ENCODE assay signal across 21 cellular contexts in the genomic region with DNA sequence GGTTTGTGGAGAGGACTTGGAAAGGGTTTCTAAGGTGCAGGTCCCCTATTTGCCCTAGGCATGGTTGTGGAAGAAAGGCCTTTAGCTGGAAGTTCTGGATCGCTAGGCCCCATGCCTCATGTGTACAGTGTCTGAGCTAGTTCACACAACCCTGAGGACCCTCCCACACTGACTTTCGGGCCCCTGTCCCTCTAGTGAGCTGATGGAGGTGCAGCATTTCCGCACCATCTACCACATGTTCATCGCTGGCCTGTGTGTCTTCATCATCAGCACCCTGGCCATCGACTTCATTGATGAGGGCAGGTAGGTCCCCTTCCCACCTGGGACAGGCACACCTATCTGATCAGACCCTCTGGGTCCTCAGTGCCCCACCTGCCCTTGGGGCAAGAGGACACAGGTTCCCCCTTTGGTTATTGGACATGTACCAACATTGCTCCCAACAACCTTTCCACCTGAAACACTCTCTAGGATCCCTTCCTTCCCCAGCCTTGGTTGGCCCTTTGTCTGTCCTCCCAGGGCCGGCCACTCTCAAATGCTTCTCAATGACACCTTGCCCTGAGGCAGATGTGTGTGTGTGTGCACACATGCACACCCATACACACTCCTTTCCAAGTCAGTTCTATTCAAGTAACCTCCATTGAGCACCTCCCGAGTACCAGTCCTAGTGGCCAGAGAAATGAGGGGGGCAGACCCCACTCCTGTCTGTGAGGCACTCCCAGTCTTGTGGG. TPM values are rescaled to one million over a fixed set of nuclear protein-coding genes. Genes with fewer than 3 reads are reported as not detected.
DNase-seq lines count a peak whose midpoint lies in the region; ATAC-seq and TF ChIP-seq lines count a peak whose summit lies in the region.
"Had no signal": no experiment of that assay in that cellular context is flagged by ENCODE, and none has a peak within 500 bp of the region (broad histone marks: within the 10 kb centered on the region; RNA-seq: fewer than 3 reads in every experiment).

No MANE protein-coding gene starts in this region.

- no peaks in the 10 kb centered on the region for H3K27me3 ChIP-seq in ascending aorta
- H3K27me3 ChIP-seq in tibial artery: no peaks in the 10 kb centered on the region

- H3K27ac Mint-ChIP-seq in activated naive CD8-positive, alpha-beta T cell treated with anti-CD3 and anti-CD28 coated beads, Interleukin-2, amount 10 ng/mL, durations not matched to agents 7 days and 5 days: peak overlapping the region; percentile 65
- no peak overlapping the region for H3K27ac Mint-ChIP-seq in activated naive CD8-positive, alpha-beta T cell treated with anti-CD3 and anti-CD28 coated beads for 36 hours
- H3K27ac Mint-ChIP-seq in naive thymus-derived CD8-positive, alpha-beta T cell: peak overlapping the region in 7 of 10 donors; percentile 27 to 92 (median 48)
- H3K27ac Mint-ChIP-seq: CD4-positive, alpha-beta T cell had no signal

- H3K27me3 Mint-ChIP-seq in activated naive CD8-positive, alpha-beta T cell treated with anti-CD3 and anti-CD28 coated beads, Interleukin-2, amount 10 ng/mL, durations not matched to agents 7 days and 5 days: no peaks in the 10 kb centered on the region
- no peaks in the 10 kb centered on the region for H3K27me3 Mint-ChIP-seq in activated naive CD8-positive, alpha-beta T cell treated with anti-CD3 and anti-CD28 coated beads for 36 hours
- H3K27me3 Mint-ChIP-seq in naive thymus-derived CD8-positive, alpha-beta T cell: no peaks in the 10 kb centered on the region
- H3K27me3 Mint-ChIP-seq: CD4-positive, alpha-beta T cell had no signal

- intact Hi-C loops in ascending aorta (cut with DNase I) (no loop called here), tibial artery (cut with DNase I; ENCODE audit: low total_unique reads) (no loop called here)

- H3K4me3 ChIP-seq in ascending aorta (no peak overlapping the region), tibial artery (no peak overlapping the region)
- H3K4me3 ChIP-seq: A549 had no signal

- no peak for DNase-seq in activated naive CD8-positive, alpha-beta T cell treated with anti-CD3 and anti-CD28 coated beads, Interleukin-2, amount 10 ng/mL, durations not matched to agents 7 days and 5 days
- DNase-seq in activated naive CD8-positive, alpha-beta T cell treated with anti-CD3 and anti-CD28 coated beads for 36 hours: no peak
- DNase-seq in ascending aorta (ENCODE audit: low spot score in 2 of 2): no peak
- no peak for DNase-seq in naive thymus-derived CD8-positive, alpha-beta T cell
- no peak for DNase-seq in tibial artery
- no peak for DNase-seq in NCI-H2227 treated with DMSO at 0.1 percent for 48 hours (lab: John Stamatoyannopoulos, UW)
- DNase-seq: CD4-positive, alpha-beta T cell; GF-D8; NCI-H1417 treated with DMSO at 0.1 percent for 48 hours; NCI-H187 treated with DMSO at 0.1 percent for 48 hours; NCI-H226; NCI-H524; NCI-H82; OCI-M1; SHP77 treated with DMSO at 0.1 percent for 48 hours had no signal

- no peak for TF ChIP-seq CTCF in ascending aorta (IDR thresholded peaks at IDR 0.05)
- no peak for TF ChIP-seq CTCF in tibial artery (IDR thresholded peaks at IDR 0.05)

- H3K36me3 ChIP-seq in ascending aorta: peaks cover 15 to 21% of the 10 kb centered on the region in 2 donors
- peaks cover 14 to 16% (median 16%) of the 10 kb centered on the region in 3 donors for H3K36me3 ChIP-seq in tibial artery

- H3K4me3 Mint-ChIP-seq in activated naive CD8-positive, alpha-beta T cell treated with anti-CD3 and anti-CD28 coated beads, Interleukin-2, amount 10 ng/mL, durations not matched to agents 7 days and 5 days: peak overlapping the region; percentile 55
- H3K4me3 Mint-ChIP-seq in activated naive CD8-positive, alpha-beta T cell treated with anti-CD3 and anti-CD28 coated beads for 36 hours: no peak overlapping the region
- H3K4me3 Mint-ChIP-seq in naive thymus-derived CD8-positive, alpha-beta T cell: peak overlapping the region in 1 of 10 donors; percentile 26
- H3K4me3 Mint-ChIP-seq: CD4-positive, alpha-beta T cell had no signal

- H3K36me3 Mint-ChIP-seq in activated naive CD8-positive, alpha-beta T cell treated with anti-CD3 and anti-CD28 coated beads, Interleukin-2, amount 10 ng/mL, durations not matched to agents 7 days and 5 days: peaks cover 19% of the 10 kb centered on the region
- H3K36me3 Mint-ChIP-seq in activated naive CD8-positive, alpha-beta T cell treated with anti-CD3 and anti-CD28 coated beads for 36 hours: peaks cover 1% of the 10 kb centered on the region
- H3K36me3 Mint-ChIP-seq in naive thymus-derived CD8-positive, alpha-beta T cell: peaks cover 0 to 3% (median 0%) of the 10 kb centered on the region in 3 donors

- POLR2A ChIA-PET in activated naive CD8-positive, alpha-beta T cell treated with anti-CD3 and anti-CD28 coated beads, Interleukin-2, amount 10 ng/mL, durations not matched to agents 7 days and 5 days (lab: Charles Lee): interaction anchor here (0.5 kb wide), 1 partner anchor 250 kb away, joined by 3 read pairs; no protein-coding TSS in a partner anchor
- POLR2A ChIA-PET in naive thymus-derived CD8-positive, alpha-beta T cell (lab: Charles Lee): no interaction called here

- H3K9me3 ChIP-seq in ascending aorta (no peaks in the 10 kb centered on the region), tibial artery (no peaks in the 10 kb centered on the region)
- H3K9me3 ChIP-seq: A549 had no signal

- H3K4me1 Mint-ChIP-seq in activated naive CD8-positive, alpha-beta T cell treated with anti-CD3 and anti-CD28 coated beads, Interleukin-2, amount 10 ng/mL, durations not matched to agents 7 days and 5 days: peaks cover 39% of the 10 kb centered on the region
- peaks cover 28% of the 10 kb centered on the region for H3K4me1 Mint-ChIP-seq in activated naive CD8-positive, alpha-beta T cell treated with anti-CD3 and anti-CD28 coated beads for 36 hours
- peaks cover 27 to 44% (median 35%) of the 10 kb centered on the region in 4 donors for H3K4me1 Mint-ChIP-seq in naive thymus-derived CD8-positive, alpha-beta T cell

- H3K9me3 Mint-ChIP-seq in activated naive CD8-positive, alpha-beta T cell treated with anti-CD3 and anti-CD28 coated beads, Interleukin-2, amount 10 ng/mL, durations not matched to agents 7 days and 5 days: no peaks in the 10 kb centered on the region
- no peaks in the 10 kb centered on the region for H3K9me3 Mint-ChIP-seq in activated naive CD8-positive, alpha-beta T cell treated with anti-CD3 and anti-CD28 coated beads for 36 hours
- no peaks in the 10 kb centered on the region for H3K9me3 Mint-ChIP-seq in naive thymus-derived CD8-positive, alpha-beta T cell
- H3K9me3 Mint-ChIP-seq: CD4-positive, alpha-beta T cell had no signal

- peaks cover 0 to 23% of the 10 kb centered on the region in 2 donors for H3K4me1 ChIP-seq in ascending aorta
- peaks cover 4 to 39% (median 17%) of the 10 kb centered on the region in 4 donors for H3K4me1 ChIP-seq in tibial artery

- no peak for ATAC-seq in activated naive CD8-positive, alpha-beta T cell treated with anti-CD3 and anti-CD28 coated beads, Interleukin-2, amount 10 ng/mL, durations not matched to agents 7 days and 5 days (ENCODE audit: low read depth)
- ATAC-seq in naive thymus-derived CD8-positive, alpha-beta T cell: no peak
- ATAC-seq in HG03342 (IDR thresholded peaks at IDR 0.05; ENCODE audit: unreplicated experiment) (no peak), HG03139 (IDR thresholded peaks at IDR 0.05; ENCODE audit: unreplicated experiment) (no peak)
- ATAC-seq: A549, HCT116 had no signal

- H3K27ac ChIP-seq in ascending aorta (peak overlapping the region; percentile 69 to 79), tibial artery (peak overlapping the region; percentile 57 to 61)
- H3K27ac ChIP-seq: A549 had no signal

RNA-seq across cellular contexts. Expression of gene SOAT2, which starts 2.6 kb away (rescaled TPM):
- total RNA-seq in activated naive CD8-positive, alpha-beta T cell treated with anti-CD3 and anti-CD28 coated beads, Interleukin-2, amount 10 ng/mL, durations not matched to agents 7 days and 5 days: 10 to 100 TPM in 1 of 2 experiments, 1 to 10 TPM in 1; 9.8 to 10.4 TPM
- 1 to 10 TPM; 3.1 to 3.8 TPM for total RNA-seq in activated naive CD8-positive, alpha-beta T cell treated with anti-CD3 and anti-CD28 coated beads for 36 hours
- total RNA-seq in ascending aorta: not detected
- total RNA-seq in naive thymus-derived CD8-positive, alpha-beta T cell: under 1 TPM; 0.42 to 0.80 TPM
- under 1 TPM; 0.67 to 0.77 (median 0.71) TPM for polyA plus RNA-seq in naive thymus-derived CD8-positive, alpha-beta T cell
- total RNA-seq: MCF 10A, RPMI7951 had no signal

RNA-seq across cellular contexts. Expression of gene IGFBP6, which starts 8.4 kb away (rescaled TPM):
- 1 to 10 TPM; 2.0 to 2.3 TPM for total RNA-seq in activated naive CD8-positive, alpha-beta T cell treated with anti-CD3 and anti-CD28 coated beads, Interleukin-2, amount 10 ng/mL, durations not matched to agents 7 days and 5 days
- total RNA-seq in activated naive CD8-positive, alpha-beta T cell treated with anti-CD3 and anti-CD28 coated beads for 36 hours: 1 to 10 TPM; 1.9 to 2.2 TPM
- 1,664 TPM for total RNA-seq in ascending aorta
- under 1 TPM in 1 of 2 experiments, not detected in 1; 0.65 TPM for total RNA-seq in naive thymus-derived CD8-positive, alpha-beta T cell
- 10 to 100 TPM in 2 of 3 donors, 1 to 10 TPM in 1; 7.5 to 16.9 (median 16.9) TPM for polyA plus RNA-seq in naive thymus-derived CD8-positive, alpha-beta T cell

RNA-seq across cellular contexts. Expression of gene SPRYD3, which starts 26.7 kb away (rescaled TPM):
- 10 to 100 TPM; 34.4 to 37.8 TPM for total RNA-seq in activated naive CD8-positive, alpha-beta T cell treated with anti-CD3 and anti-CD28 coated beads, Interleukin-2, amount 10 ng/mL, durations not matched to agents 7 days and 5 days
- total RNA-seq in activated naive CD8-positive, alpha-beta T cell treated with anti-CD3 and anti-CD28 coated beads for 36 hours: 10 to 100 TPM; 23.5 to 25.7 TPM
- total RNA-seq in ascending aorta: 48.6 TPM
- 10 to 100 TPM; 47.8 to 50.0 TPM for total RNA-seq in naive thymus-derived CD8-positive, alpha-beta T cell
- 10 to 100 TPM; 49.4 to 53.2 (median 51.7) TPM for polyA plus RNA-seq in naive thymus-derived CD8-positive, alpha-beta T cell

RNA-seq across cellular contexts. Expression of gene TNS2, which starts 56.0 kb away (rescaled TPM):
- 1 to 10 TPM; 1.9 to 3.0 TPM for total RNA-seq in activated naive CD8-positive, alpha-beta T cell treated with anti-CD3 and anti-CD28 coated beads, Interleukin-2, amount 10 ng/mL, durations not matched to agents 7 days and 5 days
- 1 to 10 TPM; 1.5 to 2.6 TPM for total RNA-seq in activated naive CD8-positive, alpha-beta T cell treated with anti-CD3 and anti-CD28 coated beads for 36 hours
- 608 TPM for total RNA-seq in ascending aorta
- total RNA-seq in naive thymus-derived CD8-positive, alpha-beta T cell: 1 to 10 TPM; 2.4 to 3.0 TPM
- polyA plus RNA-seq in naive thymus-derived CD8-positive, alpha-beta T cell: under 1 TPM in 2 of 3 donors, not detected in 1; 0.13 to 0.19 TPM

Comparison
In these comparisons a context has a peak if more than half of its experiments do, and no peak if none do; other contexts are left out.
1. RNA of gene IGFBP6, which starts 8.4 kb away (total RNA-seq): 1,664 TPM in ascending aorta (single experiment); 2.0 to 2.3 TPM in activated naive CD8-positive, alpha-beta T cell treated with anti-CD3 and anti-CD28 coated beads, Interleukin-2, amount 10 ng/mL, durations not matched to agents 7 days and 5 days, 1.9 to 2.2 TPM in activated naive CD8-positive, alpha-beta T cell treated with anti-CD3 and anti-CD28 coated beads for 36 hours and 0.65 TPM in naive thymus-derived CD8-positive, alpha-beta T cell; every median in the first group is over 100 times any median in the second.